Comparison of ENCODE assay signal across 10 cellular contexts in the genomic region with DNA sequence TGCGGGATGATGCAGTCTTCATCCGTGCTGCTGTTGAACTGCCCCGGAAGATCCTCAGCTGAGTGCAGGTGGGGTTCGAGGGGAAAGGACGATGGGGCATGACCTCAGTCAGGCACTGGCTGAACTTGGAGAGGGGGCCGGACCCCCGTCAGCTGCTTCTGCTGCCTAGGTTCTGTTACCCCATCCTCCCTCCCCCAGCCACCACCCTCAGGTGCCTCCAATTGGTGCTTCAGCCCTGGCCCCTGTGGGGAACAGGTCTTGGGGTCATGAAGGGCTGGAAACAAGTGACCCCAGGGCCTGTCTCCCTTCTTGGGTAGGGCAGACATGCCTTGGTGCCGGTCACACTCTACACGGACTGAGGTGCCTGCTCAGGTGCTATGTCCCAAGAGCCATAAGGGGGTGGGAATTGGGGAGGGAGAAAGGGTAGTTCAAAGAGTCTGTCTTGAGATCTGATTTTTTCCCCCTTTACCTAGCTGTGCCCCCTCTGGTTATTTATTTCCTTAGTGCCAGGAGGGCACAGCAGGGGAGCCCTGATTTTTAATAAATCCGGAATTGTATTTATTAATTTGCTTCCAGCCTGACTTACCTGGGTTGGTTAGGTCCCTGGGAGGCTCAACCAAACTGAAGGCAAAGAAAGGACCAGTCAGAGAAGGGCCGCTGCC. TPM values are rescaled to one million over a fixed set of nuclear protein-coding genes. Genes with fewer than 3 reads are reported as not detected.
DNase-seq lines count a peak whose midpoint lies in the region; ATAC-seq and TF ChIP-seq lines count a peak whose summit lies in the region.
"Had no signal": no experiment of that assay in that cellular context is flagged by ENCODE, and none has a peak within 500 bp of the region (broad histone marks: within the 10 kb centered on the region; RNA-seq: fewer than 3 reads in every experiment).

No MANE protein-coding gene starts in this region.

- no peak for TF ChIP-seq POLR2A in esophagus muscularis mucosa (IDR thresholded peaks at IDR 0.05; ENCODE audit: low read depth)
- no peak for TF ChIP-seq POLR2A in spleen (IDR thresholded peaks at IDR 0.05)

- DNase-seq in GM23338 (ENCODE audit: low spot score), result peak; percentile 35
- DNase-seq in SK-N-MC (ENCODE audit: low read depth, low spot score), result no peak
- DNase-seq in esophagus muscularis mucosa (ENCODE audit: extremely low spot score), result no peak
- DNase-seq in spleen, result peak; percentile 79
- no peak for DNase-seq in stimulated activated CD4-positive, alpha-beta T cell treated with anti-CD3 and anti-CD28 coated beads, Interleukin-2, amount 100 ng/mL, for 24 hours
- DNase-seq in stimulated activated naive CD4-positive, alpha-beta T cell (lab: John Stamatoyannopoulos, UW), result no peak
- no peak for DNase-seq in OCI-M1 (lab: John Stamatoyannopoulos, UW)
- no peak for DNase-seq in NCI-H2227 (lab: John Stamatoyannopoulos, UW; ENCODE audit: unreplicated experiment)

- H3K9me3 Mint-ChIP-seq in GM23338, result no peaks in the 10 kb centered on the region

- H3K9me3 ChIP-seq in SK-N-MC (ENCODE audit: low read depth, low read length) (no peaks in the 10 kb centered on the region), esophagus muscularis mucosa (no peaks in the 10 kb centered on the region), spleen (no peaks in the 10 kb centered on the region)
- H3K9me3 ChIP-seq: SJCRH30 had no signal

- no peak for TF ChIP-seq EP300 in esophagus muscularis mucosa (IDR thresholded peaks at IDR 0.05)

- peaks cover 27% of the 10 kb centered on the region for H4K20me1 ChIP-seq in GM23338 (replicated peaks; ENCODE audit: insufficient read depth)

- H3K36me3 Mint-ChIP-seq in GM23338 (ENCODE audit: low read depth), result peaks cover 77% of the 10 kb centered on the region

- peaks cover 55% of the 10 kb centered on the region for H3K27me3 Mint-ChIP-seq in GM23338 (ENCODE audit: insufficient read depth, low read depth, poor library complexity)

- TF ChIP-seq CTCF in GM23338 (conservative IDR thresholded peaks at IDR 0.05; ENCODE audit: low read depth in 2 of 2) (no peak), esophagus muscularis mucosa (IDR thresholded peaks at IDR 0.05) (no peak), spleen (IDR thresholded peaks at IDR 0.05 in 8 of 11, conservative IDR thresholded peaks at IDR 0.05 in 3 of 11) (no peak)

- H3K4me3 ChIP-seq in GM23338 (no peak overlapping the region), SK-N-MC (no peak overlapping the region), esophagus muscularis mucosa (no peak overlapping the region), spleen (no peak overlapping the region)
- H3K4me3 ChIP-seq: SJCRH30 had no signal

- no peak overlapping the region for H3K4me3 Mint-ChIP-seq in GM23338

- peak overlapping the region; percentile 34 for H3K27ac ChIP-seq in GM23338 (ENCODE audit: low read depth)
- 0 out of 2 replicates have a peak overlapping the region, but pooled peaks have one; percentile 57 for H3K27ac ChIP-seq in SK-N-MC
- peak overlapping the region; percentile 13 to 60 (median 36) for H3K27ac ChIP-seq in esophagus muscularis mucosa (replicated peaks in 1 of 4)
- H3K27ac ChIP-seq in spleen, result peak overlapping the region in 5 of 8 donors; percentile 33 to 96 (median 94)
- H3K27ac ChIP-seq: SJCRH30 had no signal

- WGBS in esophagus muscularis mucosa, result 56% methylated on average over 6 of the region's 11 CpGs
- 52 to 72% (median 61%) methylated on average over 11 of the region's 11 CpGs for WGBS in spleen, 5 donors

- no peak overlapping the region for H2AFZ ChIP-seq in GM23338

- no peak overlapping the region for H3K4me2 ChIP-seq in GM23338

- H3K4me1 ChIP-seq in GM23338 (ENCODE audit: insufficient read depth), result peaks cover 28% of the 10 kb centered on the region
- H3K4me1 ChIP-seq in esophagus muscularis mucosa, result peaks cover 33 to 48% (median 44%) of the 10 kb centered on the region in 4 donors
- peaks cover 31 to 67% (median 50%) of the 10 kb centered on the region in 6 donors for H3K4me1 ChIP-seq in spleen

- no peak overlapping the region for H3K9ac ChIP-seq in SK-N-MC (ENCODE audit: insufficient read length)

- H3K27me3 ChIP-seq in GM23338 (ENCODE audit: insufficient read depth), result no peaks in the 10 kb centered on the region
- no peaks in the 10 kb centered on the region for H3K27me3 ChIP-seq in esophagus muscularis mucosa
- peaks cover 0 to 11% (median 0%) of the 10 kb centered on the region in 7 donors for H3K27me3 ChIP-seq in spleen (replicated peaks in 1 of 7)
- H3K27me3 ChIP-seq: SJCRH30 had no signal

- peaks cover 40% of the 10 kb centered on the region for H3K4me1 Mint-ChIP-seq in GM23338

- H3K79me2 ChIP-seq in GM23338 (replicated peaks; ENCODE audit: insufficient read depth), result peaks cover 28% of the 10 kb centered on the region

- ATAC-seq in GM23338, result no peak

- H3K36me3 ChIP-seq in GM23338 (ENCODE audit: insufficient read depth), result peaks cover 34% of the 10 kb centered on the region
- peaks cover 60% of the 10 kb centered on the region for H3K36me3 ChIP-seq in SK-N-MC (ENCODE audit: insufficient read depth, low read length)
- peaks cover 0 to 28% (median 23%) of the 10 kb centered on the region in 4 donors for H3K36me3 ChIP-seq in esophagus muscularis mucosa
- H3K36me3 ChIP-seq in spleen, result peaks cover 0 to 49% (median 25%) of the 10 kb centered on the region in 6 donors

- H3K27ac Mint-ChIP-seq in GM23338, result no peak overlapping the region

- intact Hi-C loops in esophagus muscularis mucosa (cut with DNase I) (loop anchor here (2.0 kb wide), 1 partner anchor 23 kb away; a partner anchor contains a TSS), spleen (cut with DNase I; ENCODE audit: low total_unique reads) (loop anchor here (2.0 kb wide), 1 partner anchor 23 kb away; a partner anchor contains a TSS)

- peaks cover 73% of the 10 kb centered on the region for H3F3A ChIP-seq in GM23338 (replicated peaks; ENCODE audit: low read depth)

- H3K9me2 ChIP-seq in GM23338 (ENCODE audit: insufficient read depth), result no peaks in the 10 kb centered on the region

TF ChIP-seq in GM23338, 12 proteins besides CTCF, POLR2A, EP300 and RAD21 (continues in another document):
- TF ChIP-seq CREB1 (CRISPR knock-in tag; IDR thresholded peaks at IDR 0.05; ENCODE audit: low read depth), result no peak
- TF ChIP-seq NANOG (IDR thresholded peaks at IDR 0.05; ENCODE audit: borderline replicate concordance), result no peak

RNA-seq across cellular contexts. Expression of a gene that starts 5.8 kb away (rescaled TPM):
- total RNA-seq in GM23338 (2014; rRNA removed; shearing (Covaris generic)), result 117 and 152 TPM in 2 replicates
- polyA plus RNA-seq in GM23338 (2016; fragmentation: Nextera tagmentation; extraction: Ambion mirVana) (59.0 and 63.5 TPM in 2 replicates), spleen (10 to 100 TPM; 24.8 to 38.1 (median 35.6) TPM)
- total RNA-seq in esophagus muscularis mucosa (10 to 100 TPM in 2 of 4 donors, 1 to 10 TPM in 2; 4.6 to 12.6 (median 10.6) TPM), spleen (10 to 100 TPM; 19.8 to 75.5 (median 32.7) TPM)

RNA-seq across cellular contexts. Expression of a gene that starts 21.1 kb away (rescaled TPM):
- 13.2 and 14.9 TPM in 2 replicates for total RNA-seq in GM23338 (2014; rRNA removed; shearing (Covaris generic))
- 8.9 and 10.0 TPM in 2 replicates for polyA plus RNA-seq in GM23338 (2016; fragmentation: Nextera tagmentation; extraction: Ambion mirVana)
- total RNA-seq in esophagus muscularis mucosa, result 1 to 10 TPM in 3 of 4 donors, under 1 TPM in 1; 0.83 to 2.1 (median 1.6) TPM
- total RNA-seq in spleen, result 10 to 100 TPM in 6 of 7 donors, 1 to 10 TPM in 1; 8.9 to 17.6 (median 12.8) TPM
- polyA plus RNA-seq in spleen, result 10 to 100 TPM in 1 of 3 donors, 1 to 10 TPM in 2; 7.3 to 14.3 (median 7.7) TPM

RNA-seq across cellular contexts. Expression of a gene that starts 23.6 kb away (rescaled TPM):
- 16.9 and 26.5 TPM in 2 replicates for total RNA-seq in GM23338 (2014; rRNA removed; shearing (Covaris generic))
- 47.0 and 47.7 TPM in 2 replicates for polyA plus RNA-seq in GM23338 (2016; fragmentation: Nextera tagmentation; extraction: Ambion mirVana)
- 1 to 10 TPM in 3 of 4 donors, not detected in 1; 1.0 to 1.5 (median 1.3) TPM for total RNA-seq in esophagus muscularis mucosa
- 1 to 10 TPM in 5 of 7 donors, under 1 TPM in 1, not detected in 1; 0.97 to 2.6 (median 2.0) TPM for total RNA-seq in spleen
- polyA plus RNA-seq in spleen, result 1 to 10 TPM; 2.3 to 3.5 (median 2.4) TPM
- total RNA-seq: occipital lobe had no signal

RNA-seq across cellular contexts. Expression of a gene that starts 29.9 kb away (rescaled TPM):
- total RNA-seq in GM23338 (2014; rRNA removed; shearing (Covaris generic)), result 592 and 656 TPM in 2 replicates
- polyA plus RNA-seq in GM23338 (2016; fragmentation: Nextera tagmentation; extraction: Ambion mirVana) (1,994 and 2,198 TPM in 2 replicates), spleen (1,000 to 10,000 TPM; 2,562 to 3,144 (median 3,044) TPM)
- total RNA-seq in esophagus muscularis mucosa (100 to 1,000 TPM; 378 to 728 (median 558) TPM), spleen (1,000 to 10,000 TPM in 4 of 7 donors, 100 to 1,000 TPM in 3; 571 to 2,010 (median 1,472) TPM)

RNA-seq across cellular contexts. Expression of a gene that starts 32.0 kb away (rescaled TPM):
- 381 and 394 TPM in 2 replicates for total RNA-seq in GM23338 (2014; rRNA removed; shearing (Covaris generic))
- polyA plus RNA-seq in GM23338 (2016; fragmentation: Nextera tagmentation; extraction: Ambion mirVana) (174 and 184 TPM in 2 replicates), spleen (10 to 100 TPM; 45.6 to 59.5 (median 56.6) TPM)
- total RNA-seq in esophagus muscularis mucosa (100 to 1,000 TPM; 147 to 216 (median 202) TPM), spleen (100 to 1,000 TPM in 1 of 7 donors, 10 to 100 TPM in 6; 31.4 to 111 (median 49.4) TPM)

Comparison
In these comparisons a context has a peak if more than half of its experiments do, and no peak if none do; other contexts are left out.
1. DNase-seq: peak in GM23338 (single experiment) and spleen (single experiment); none in SK-N-MC (single experiment), esophagus muscularis mucosa (single experiment), stimulated activated CD4-positive, alpha-beta T cell treated with anti-CD3 and anti-CD28 coated beads, Interleukin-2, amount 100 ng/mL, for 24 hours (0 of 2), stimulated activated naive CD4-positive, alpha-beta T cell (0 of 6), OCI-M1 (single experiment) and NCI-H2227 (single experiment).
2. H3K27ac ChIP-seq: peak in every context shown above with its lines; median percentile 94 in spleen; 57 in SK-N-MC; 36 in esophagus muscularis mucosa; 34 in GM23338.